16 cellular contexts compared by ENCODE assay signal in genomic region chr4:92182006-92182735, GRCh38.
DNase-seq lines count a peak whose midpoint lies in the region; ATAC-seq, FAIRE-seq and TF ChIP-seq lines count a peak whose summit lies in the region.
"Had no signal": no experiment of that assay in that cellular context is flagged by ENCODE, and none has a peak within 500 bp of the region (broad histone marks: within the 10 kb centered on the region; RNA-seq: fewer than 3 reads in every experiment).

No MANE protein-coding gene starts in this region.

- no peak overlapping the region for H3K9ac ChIP-seq in kidney (ENCODE audit: low read length in 2 of 2)

- H3K27ac ChIP-seq in kidney (ENCODE audit: low read depth in 2 of 2, low read length in 2 of 2) (no peak overlapping the region), spleen (no peak overlapping the region)
- H3K27ac ChIP-seq: Peyer's patch, SJCRH30 had no signal

- no peak overlapping the region for H3K4me3 ChIP-seq in kidney (ENCODE audit: low read length in 2 of 2)
- no peak overlapping the region for H3K4me3 ChIP-seq in spleen
- H3K4me3 ChIP-seq in BE2C (ENCODE audit: low read depth, low read length): no peak overlapping the region
- H3K4me3 ChIP-seq: Peyer's patch, SJCRH30 had no signal

- H3K4me1 ChIP-seq in kidney (ENCODE audit: control insufficient read depth in 1 of 2, insufficient read depth in 1 of 2, low read depth in 1 of 2, low read length in 2 of 2): no peaks in the 10 kb centered on the region
- H3K4me1 ChIP-seq in spleen: no peaks in the 10 kb centered on the region
- no peaks in the 10 kb centered on the region for H3K4me1 ChIP-seq in BE2C
- H3K4me1 ChIP-seq: Peyer's patch, SJCRH30 had no signal

- intact Hi-C loops in Right ventricle myocardium inferior (cut with DNase I) (no loop called here), cardiac septum (cut with DNase I) (no loop called here), kidney (cut with DNase I) (no loop called here), spleen (cut with DNase I; ENCODE audit: low total_unique reads) (no loop called here)

- H3K27me3 ChIP-seq in spleen (replicated peaks in 1 of 7): no peaks in the 10 kb centered on the region
- no peaks in the 10 kb centered on the region for H3K27me3 ChIP-seq in BE2C
- H3K27me3 ChIP-seq: Peyer's patch, SJCRH30 had no signal

- 90 to 94% (median 92%) methylated on average over 25 to 36 of the region's 36 CpGs for WGBS in spleen, 5 donors

- H3K9me3 ChIP-seq in kidney (ENCODE audit: control insufficient read depth in 1 of 2, low read length in 2 of 2): peaks cover 0 to 4% of the 10 kb centered on the region in 2 donors
- peaks cover 0 to 36% (median 19%) of the 10 kb centered on the region in 8 donors for H3K9me3 ChIP-seq in spleen
- H3K9me3 ChIP-seq in BE2C: no peaks in the 10 kb centered on the region
- H3K9me3 ChIP-seq: Peyer's patch, SJCRH30 had no signal

- FAIRE-seq in kidney (lab: Jason Lieb, UNC): no peak
- FAIRE-seq: HTR-8/SVneo had no signal

- TF ChIP-seq POLR2A in spleen (IDR thresholded peaks at IDR 0.05): no peak

- ATAC-seq in Right ventricle myocardium inferior: no peak
- ATAC-seq in GM18870 (IDR thresholded peaks at IDR 0.05; ENCODE audit: unreplicated experiment): no peak

- DNase-seq in Right ventricle myocardium inferior (ENCODE audit: missing footprints) (peak; percentile 61), cardiac septum (ENCODE audit: low spot score) (no peak), kidney (peak; percentile 65), spleen (peak; percentile 59), NCI-H1092 (lab: John Stamatoyannopoulos, UW) (no peak), BE2C (no peak)
- DNase-seq: DMS79, NCI-H1105 treated with DMSO at 0.1 percent for 48 hours, NCI-H2081 treated with DMSO at 0.1 percent for 48 hours, NCI-H2171 treated with DMSO at 0.1 percent for 48 hours, NCI-H524 treated with DMSO at 0.1 percent for 48 hours, NCI-H82, Peyer's patch, SJCRH30 had no signal

- no peak for TF ChIP-seq CTCF in kidney (IDR thresholded peaks at IDR 0.05; ENCODE audit: borderline replicate concordance, extremely low read depth, insufficient read depth)
- TF ChIP-seq CTCF in spleen (IDR thresholded peaks at IDR 0.05 in 8 of 11, conservative IDR thresholded peaks at IDR 0.05 in 3 of 11): no peak
- no peak for TF ChIP-seq CTCF in BE2C (IDR thresholded peaks at IDR 0.05; ENCODE audit: low read depth, low read length)

- H3K36me3 ChIP-seq in kidney (ENCODE audit: control insufficient read depth in 1 of 2, insufficient read depth in 2 of 2, low read length in 2 of 2) (no peaks in the 10 kb centered on the region), spleen (no peaks in the 10 kb centered on the region), BE2C (no peaks in the 10 kb centered on the region)
- H3K36me3 ChIP-seq: Peyer's patch, SJCRH30 had no signal

Comparison
In these comparisons a context has a peak if more than half of its experiments do, and no peak if none do; other contexts are left out.
1. DNase-seq: peak in Right ventricle myocardium inferior (single experiment), kidney (single experiment) and spleen (single experiment); none in cardiac septum (single experiment), NCI-H1092 (single experiment) and BE2C (single experiment).